Comparison of ENCODE assay signal across 18 cellular contexts in the genomic region with DNA sequence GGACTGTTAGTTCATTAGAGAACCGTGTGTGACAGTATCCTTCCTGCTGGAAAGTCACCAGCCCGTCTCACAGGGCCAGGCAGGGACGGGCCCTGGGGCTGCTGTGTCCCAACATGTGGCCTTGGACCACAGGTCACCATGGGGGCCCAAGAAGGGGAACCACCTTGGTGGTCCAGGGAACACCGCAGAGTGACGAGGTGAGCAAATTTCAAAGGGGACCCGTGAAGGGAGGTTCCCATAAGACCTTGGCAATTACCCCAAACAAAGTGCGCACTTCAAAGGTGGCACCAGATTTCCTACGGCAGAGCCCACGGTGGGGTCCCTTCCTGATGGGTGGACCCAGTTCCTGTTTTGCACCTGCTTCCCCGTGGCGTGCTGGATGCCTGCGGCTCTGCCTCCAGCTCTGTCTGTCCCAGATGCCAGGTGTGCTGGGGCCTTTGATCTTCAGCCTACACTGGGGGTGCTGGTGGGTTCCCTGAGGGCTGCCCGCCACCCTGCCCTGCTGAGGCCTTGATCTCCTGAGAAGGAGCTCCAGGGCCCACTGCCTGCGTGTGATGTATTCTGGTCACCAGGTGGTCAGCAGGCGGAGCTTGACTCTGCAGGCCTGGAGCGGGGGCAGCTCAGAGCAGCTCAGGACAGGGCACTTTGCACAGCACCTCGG. TPM values are rescaled to one million over a fixed set of nuclear protein-coding genes. Genes with fewer than 3 reads are reported as not detected.
DNase-seq lines count a peak whose midpoint lies in the region; ATAC-seq, FAIRE-seq and TF ChIP-seq lines count a peak whose summit lies in the region.
"Had no signal": no experiment of that assay in that cellular context is flagged by ENCODE, and none has a peak within 500 bp of the region (broad histone marks: within the 10 kb centered on the region; RNA-seq: fewer than 3 reads in every experiment).

No MANE protein-coding gene starts in this region.

- peaks cover 86% of the 10 kb centered on the region for H4K20me1 ChIP-seq in Karpas-422 (ENCODE audit: insufficient read depth, low read depth, low read length)
- peaks cover 71% of the 10 kb centered on the region for H4K20me1 ChIP-seq in K562 (replicated peaks; ENCODE audit: control insufficient read depth, insufficient read depth, low read length)

- peaks cover 99% of the 10 kb centered on the region for H3K4me1 ChIP-seq in Karpas-422 (ENCODE audit: low read length)
- H3K4me1 ChIP-seq in K562 (replicated peaks in 1 of 2; ENCODE audit: control insufficient read depth in 2 of 2, insufficient read depth in 2 of 2, low read length in 2 of 2): peaks cover 0 to 51% of the 10 kb centered on the region in 2 experiments; a peak in 2 of 5 replicates
- H3K4me1 ChIP-seq in sigmoid colon: peaks cover 0 to 18% (median 16%) of the 10 kb centered on the region in 4 donors

- H3K27ac ChIP-seq in Karpas-422 (ENCODE audit: low read length): peak overlapping the region; percentile 69
- H3K27ac ChIP-seq in K562 (ENCODE audit: extremely low read depth, low read depth, low read length): no peak overlapping the region
- H3K27ac ChIP-seq in sigmoid colon: no peak overlapping the region
- H3K27ac ChIP-seq in substantia nigra (ENCODE audit: low read depth, low read length, poor library complexity, severe bottlenecking): no peak overlapping the region
- H3K27ac ChIP-seq: neural progenitor cell had no signal

- TF ChIP-seq EP300 in K562 (IDR thresholded peaks at IDR 0.05; ENCODE audit: low read length) (no peak), sigmoid colon (IDR thresholded peaks at IDR 0.05) (no peak)

- H3K9me3 ChIP-seq in Karpas-422 (ENCODE audit: low read length) (no peaks in the 10 kb centered on the region), K562 (replicated peaks; ENCODE audit: control insufficient read depth, insufficient read depth, low read depth, low read length) (no peaks in the 10 kb centered on the region), sigmoid colon (no peaks in the 10 kb centered on the region)

- H3K4me3 ChIP-seq in Karpas-422 (ENCODE audit: low read length): no peak overlapping the region
- no peak overlapping the region for H3K4me3 ChIP-seq in K562
- no peak overlapping the region for H3K4me3 ChIP-seq in sigmoid colon
- no peak overlapping the region for H3K4me3 ChIP-seq in lower leg skin (ENCODE audit: low read depth, poor library complexity, severe bottlenecking)
- H3K4me3 ChIP-seq: neural progenitor cell had no signal

- H3K79me2 ChIP-seq in Karpas-422 (ENCODE audit: low read length): peaks cover 57% of the 10 kb centered on the region
- H3K79me2 ChIP-seq in K562 (ENCODE audit: control insufficient read depth, insufficient read depth, low read length): peaks cover 49% of the 10 kb centered on the region

- TF ChIP-seq CTCF in K562 (IDR thresholded peaks at IDR 0.05 in 2 of 3, conservative IDR thresholded peaks at IDR 0.05 in 1 of 3; ENCODE audit: insufficient read depth in 2 of 3, low read depth in 1 of 3, low read length in 3 of 3): no peak
- TF ChIP-seq CTCF in sigmoid colon (IDR thresholded peaks at IDR 0.05): no peak
- TF ChIP-seq CTCF in lower leg skin (IDR thresholded peaks at IDR 0.05): no peak

- no peak overlapping the region for H3K4me3 Mint-ChIP-seq in activated T-cell treated with anti-CD3 and anti-CD28 coated beads, Interleukin-2, amount 50 U/mL, for 24 hours
- H3K4me3 Mint-ChIP-seq: neural progenitor cell had no signal

- intact Hi-C loops in K562 (cut with micrococcal nuclease) (no loop called here), sigmoid colon (cut with DNase I) (no loop called here), lower leg skin (cut with DNase I; ENCODE audit: low total_unique reads) (no loop called here)

- no peaks in the 10 kb centered on the region for H3K9me3 Mint-ChIP-seq in activated T-cell treated with anti-CD3 and anti-CD28 coated beads, Interleukin-2, amount 50 U/mL, for 24 hours
- H3K9me3 Mint-ChIP-seq: neural progenitor cell had no signal

- peaks cover 17% of the 10 kb centered on the region for H3K4me1 Mint-ChIP-seq in activated T-cell treated with anti-CD3 and anti-CD28 coated beads, Interleukin-2, amount 50 U/mL, for 24 hours (ENCODE audit: low read depth)

- whole genome bisulfite sequencing in K562 (ENCODE audit: insufficient coverage, low coverage, missing lambda C conversion rate): 86% methylated on average over 14 of the region's 17 CpGs
- 66 to 74% methylated on average over 17 of the region's 17 CpGs for WGBS in sigmoid colon, 2 donors
- 75 to 76% methylated on average over 16 to 17 of the region's 17 CpGs for WGBS in lower leg skin, 2 donors

- no peak for TF ChIP-seq RAD21 in K562 (CRISPR knock-in tag; conservative IDR thresholded peaks at IDR 0.05 in 1 of 2, IDR thresholded peaks at IDR 0.05 in 1 of 2)

- no peak for DNase-seq in activated T-cell treated with anti-CD3 and anti-CD28 coated beads, Interleukin-2, amount 50 U/mL, for 24 hours
- DNase-seq in activated T-cell treated with anti-CD3 and anti-CD28 coated beads, Interleukin-2, amount 50 U/mL, for 48 hours: no peak
- no peak for DNase-seq in Karpas-422
- no peak for DNase-seq in K562 (ENCODE audit: extremely low read depth in 1 of 4, low spot score in 3 of 4)
- DNase-seq in sigmoid colon: peak; percentile 65
- no peak for DNase-seq in lower leg skin (ENCODE audit: low spot score in 2 of 2)
- no peak for DNase-seq in stimulated activated CD4-positive, alpha-beta T cell treated with anti-CD3 and anti-CD28 coated beads, Interleukin-4, amount 100 ng/mL, for 24 hours
- DNase-seq in substantia nigra (lab: John Stamatoyannopoulos, UW): no peak
- DNase-seq: activated CD4-positive, alpha-beta T cell treated with anti-CD3 and anti-CD28 coated beads, Interleukin-2, amount 50 U/mL, for 4 hours; aorta; COR-L47; foreskin fibroblast; hypothalamus; NCI-H1694; NCI-H510A; SIG-M5 had no signal

- H3K27me3 ChIP-seq in Karpas-422 (ENCODE audit: low read length): no peaks in the 10 kb centered on the region
- no peaks in the 10 kb centered on the region for H3K27me3 ChIP-seq in K562 (ENCODE audit: control insufficient read depth in 2 of 2, insufficient read depth in 2 of 2, low read length in 2 of 2)
- H3K27me3 ChIP-seq in sigmoid colon: no peaks in the 10 kb centered on the region
- H3K27me3 ChIP-seq: neural progenitor cell had no signal

- H3K36me3 ChIP-seq in Karpas-422 (ENCODE audit: insufficient read depth, low read length) (peaks cover 57% of the 10 kb centered on the region), K562 (ENCODE audit: control insufficient read depth, insufficient read depth, low read length) (peaks cover 96% of the 10 kb centered on the region; the same call in 2 of the 3 replicates), sigmoid colon (peaks cover 0 to 28% (median 18%) of the 10 kb centered on the region in 4 donors)
- H3K36me3 ChIP-seq: neural progenitor cell had no signal

- no peak for FAIRE-seq in K562 (lab: Jason Lieb, UNC)
- FAIRE-seq: endometrium had no signal

- POLR2A ChIA-PET in K562 (lab: Yijun Ruan, JAX): interaction anchor here (0.6 kb wide), 2 partner anchors 9 to 17 kb away, joined by 3 read pairs; no protein-coding TSS in a partner anchor

- no peak overlapping the region for H3K9ac ChIP-seq in Karpas-422 (ENCODE audit: low read length)
- H3K9ac ChIP-seq in K562 (ENCODE audit: insufficient read depth in 1 of 2, low read depth in 2 of 2, low read length in 2 of 2): 0 out of 4 replicates have a peak overlapping the region, but pooled peaks of 1 of the 2 experiments have one; percentile 33
- H3K9ac ChIP-seq: neural progenitor cell had no signal

- TF ChIP-seq POLR2A in K562 (conservative IDR thresholded peaks at IDR 0.05): no peak
- TF ChIP-seq POLR2A in sigmoid colon (IDR thresholded peaks at IDR 0.05): no peak
- TF ChIP-seq POLR2A in lower leg skin (IDR thresholded peaks at IDR 0.05): no peak

- no peak for ATAC-seq in K562

- peak overlapping the region; percentile 78 for H3K27ac Mint-ChIP-seq in activated T-cell treated with anti-CD3 and anti-CD28 coated beads, Interleukin-2, amount 50 U/mL, for 24 hours

- no TSS peak for BruUV-seq in K562 (replicated peaks; lab: Mats Ljungman, UMichigan)

- H3K9me1 ChIP-seq in K562 (ENCODE audit: control insufficient read depth, insufficient read depth, low read length): peaks cover 8% of the 10 kb centered on the region

- in situ Hi-C loops in K562 (cut with MboI): no loop called here

- H3K9me2 ChIP-seq in Karpas-422 (replicated peaks; ENCODE audit: insufficient read depth, low read length): no peaks in the 10 kb centered on the region

- peaks cover 97% of the 10 kb centered on the region for H3K36me3 Mint-ChIP-seq in activated T-cell treated with anti-CD3 and anti-CD28 coated beads, Interleukin-2, amount 50 U/mL, for 24 hours (ENCODE audit: low read depth)
- H3K36me3 Mint-ChIP-seq: neural progenitor cell had no signal

- no peak overlapping the region for H3K4me2 ChIP-seq in Karpas-422 (ENCODE audit: low read depth, low read length, poor library complexity, severe bottlenecking)
- H3K4me2 ChIP-seq in K562 (ENCODE audit: insufficient read depth, low read length): no peak overlapping the region
- H3K4me2 ChIP-seq: neural progenitor cell had no signal

- no peak overlapping the region for H2AFZ ChIP-seq in Karpas-422 (ENCODE audit: low read length)
- no peak overlapping the region for H2AFZ ChIP-seq in K562 (ENCODE audit: low read depth, low read length)
- H2AFZ ChIP-seq: neural progenitor cell had no signal

- CTCF ChIA-PET in K562 (lab: Yijun Ruan, JAX; ENCODE audit: low intra/inter-chr PET ratio): no interaction called here

- H3K27me3 Mint-ChIP-seq in activated T-cell treated with anti-CD3 and anti-CD28 coated beads, Interleukin-2, amount 50 U/mL, for 24 hours: no peaks in the 10 kb centered on the region

RNA-seq across cellular contexts. Expression of gene SLC7A5, which starts 27.0 kb away (rescaled TPM):
- 163 and 177 TPM in 2 replicates for total RNA-seq in Karpas-422 (2014; rRNA removed; shearing (Covaris generic); ENCODE audit: low replicate concordance)
- 56.8 and 152 TPM in 2 replicates for total RNA-seq in K562 (2011; cell fraction: chromatin; rRNA removed; ENCODE audit: low replicate concordance)
- total RNA-seq in K562 (2011; cell fraction: nucleolus; rRNA removed): 157 and 188 TPM in 2 replicates
- 147 and 156 TPM in 2 replicates for total RNA-seq in K562 (2011; cell fraction: nucleoplasm; rRNA removed)
- total RNA-seq in K562 (2014; rRNA removed): 60.8 and 75.7 TPM in 2 replicates
- total RNA-seq in K562 (2014; rRNA removed; fragmentation: Illumina TruSeq; extraction: Trizol): 16.9 and 18.6 TPM in 2 replicates
- 18.2 and 21.2 TPM in 2 replicates for total RNA-seq in K562 (2015; rRNA removed; fragmentation: Illumina TruSeq; extraction: Trizol)
- 187 and 220 TPM in 2 replicates for total RNA-seq in K562 (2021)
- polyA plus RNA-seq in K562 (2011; rRNA removed): 14.2 and 19.4 TPM in 2 replicates
- polyA plus RNA-seq in K562 (2011; cell fraction: cytosol; rRNA removed): 25.5 and 34.2 TPM in 2 replicates
- polyA plus RNA-seq in K562 (2011; cell fraction: nucleus; rRNA removed): 35.3 and 43.3 TPM in 2 replicates
- polyA plus RNA-seq in K562 (2012): 65.7 and 239 TPM in 2 replicates
- polyA plus RNA-seq in K562 (2014; fragmentation: Illumina TruSeq; extraction: Trizol): 97.4 and 161 TPM in 2 replicates
- 1 to 10 TPM; 1.9 to 4.9 TPM for polyA plus RNA-seq in K562 (2014; fragmentation: Nextera tagmentation; extraction: Ambion mirVana)
- polyA plus RNA-seq in K562 (2014; rRNA removed): 78.0 and 83.8 TPM in 2 replicates
- polyA minus RNA-seq in K562 (2011; rRNA and poly(A)+ RNA removed): 11.7 and 15.5 TPM in 2 replicates
- 39.4 and 72.3 TPM in 2 replicates for polyA minus RNA-seq in K562 (2011; cell fraction: cytosol; rRNA and poly(A)+ RNA removed)
- polyA minus RNA-seq in K562 (2011; cell fraction: nucleus; rRNA and poly(A)+ RNA removed): 18.2 and 21.2 TPM in 2 replicates
- total RNA-seq in sigmoid colon: 1 to 10 TPM; 2.9 to 8.1 (median 3.6) TPM
- polyA plus RNA-seq in sigmoid colon: 10 to 100 TPM in 1 of 3 donors, 1 to 10 TPM in 1, under 1 TPM in 1; 0.60 to 44.5 (median 1.2) TPM
- total RNA-seq in lower leg skin: 10 to 100 TPM in 3 of 4 donors, 1 to 10 TPM in 1; 8.0 to 39.0 (median 19.4) TPM
